ENCODE assay signal across 9 cellular contexts in the genomic region with DNA sequence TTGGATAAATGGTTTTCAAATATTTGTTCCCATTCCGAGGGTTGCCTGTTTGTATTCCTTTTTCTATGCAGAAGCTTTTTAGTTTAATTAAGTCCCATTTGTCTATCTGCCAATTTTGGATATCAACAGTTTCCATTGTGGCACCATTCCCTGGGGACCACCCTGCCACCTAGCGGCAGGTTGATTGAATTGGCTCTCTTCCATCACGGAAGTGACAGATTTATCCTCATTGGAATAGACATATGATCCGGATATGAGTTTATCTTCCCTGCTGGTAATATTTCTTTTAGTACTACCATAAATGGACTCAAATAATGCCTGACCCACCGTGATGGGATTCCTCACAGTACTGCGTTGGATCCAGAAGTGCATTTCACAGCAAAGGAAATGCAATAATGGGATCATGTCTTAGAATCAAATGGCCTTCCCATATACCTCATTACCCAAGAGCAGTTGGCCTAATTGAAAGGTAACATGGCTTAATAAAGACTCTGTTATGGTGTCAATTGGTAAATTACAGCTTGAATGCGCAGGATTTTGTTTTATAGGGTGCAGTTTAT.
A peak's percentile ranks its signal among the peaks of the same experiment; 100 is the strongest.
DNase-seq lines count a peak whose midpoint lies in the region; ATAC-seq and TF ChIP-seq lines count a peak whose summit lies in the region.
"Had no signal": no experiment of that assay in that cellular context is flagged by ENCODE, and none has a peak within 500 bp of the region (broad histone marks: within the 10 kb centered on the region; RNA-seq: fewer than 3 reads in every experiment).

No MANE protein-coding gene starts in this region.

- H3K27ac Mint-ChIP-seq in activated CD4-positive, alpha-beta T cell treated with anti-CD3 and anti-CD28 coated beads, Interleukin-2, amount 10 ng/mL, durations not matched to agents 24 days and 14 days = no peak overlapping the region

- CTCF ChIA-PET in Panc1 (lab: Charles Lee) = no interaction called here

- no peak overlapping the region for H3K4me3 Mint-ChIP-seq in activated CD4-positive, alpha-beta T cell treated with anti-CD3 and anti-CD28 coated beads, Interleukin-2, amount 10 ng/mL, durations not matched to agents 24 days and 14 days

- intact Hi-C loops in Panc1 (cut with micrococcal nuclease; ENCODE audit: unreplicated experiment) = no loop called here
- intact Hi-C loops in activated CD4-positive, alpha-beta T cell treated with anti-CD3 and anti-CD28 coated beads, Interleukin-2, amount 10 ng/mL, durations not matched to agents 24 days and 14 days (cut with micrococcal nuclease) = no loop called here

- H3K9me3 ChIP-seq in Panc1 (ENCODE audit: control insufficient read depth, insufficient read depth, low read depth, low read length) = no peaks in the 10 kb centered on the region

- POLR2A ChIA-PET in Panc1 (lab: Charles Lee) = no interaction called here

- H3K4me3 ChIP-seq in Panc1 (ENCODE audit: low read depth in 2 of 2, low read length in 2 of 2) = no peak overlapping the region
- no peak overlapping the region for H3K4me3 ChIP-seq in foreskin fibroblast (ENCODE audit: low read depth in 1 of 2, low read length in 2 of 2)

- H3K36me3 Mint-ChIP-seq in activated CD4-positive, alpha-beta T cell treated with anti-CD3 and anti-CD28 coated beads, Interleukin-2, amount 10 ng/mL, durations not matched to agents 24 days and 14 days (ENCODE audit: low read depth) = no peaks in the 10 kb centered on the region

- H3K36me3 ChIP-seq in Panc1 (ENCODE audit: control insufficient read depth, insufficient read depth, low read length) = no peaks in the 10 kb centered on the region

- BruUV-seq in Panc1 (replicated peaks; lab: Mats Ljungman, UMichigan) = no TSS peak

- no peaks in the 10 kb centered on the region for H3K27me3 Mint-ChIP-seq in activated CD4-positive, alpha-beta T cell treated with anti-CD3 and anti-CD28 coated beads, Interleukin-2, amount 10 ng/mL, durations not matched to agents 24 days and 14 days

- DNase-seq in NCI-H1436 (lab: John Stamatoyannopoulos, UW) (peak; percentile 43), NCI-H1436 treated with DMSO at 0.1 percent for 48 hours (lab: John Stamatoyannopoulos, UW) (no peak), HuH-7 (ENCODE audit: low spot score) (peak; percentile 34), Panc1 (ENCODE audit: low read depth, low spot score) (no peak), foreskin fibroblast (peak in 1 of 2 donors; percentile 4), superior temporal gyrus (ENCODE audit: extremely low spot score) (peak; percentile 69)
- DNase-seq in activated CD4-positive, alpha-beta T cell treated with anti-CD3 and anti-CD28 coated beads, Interleukin-2, amount 10 ng/mL, durations not matched to agents 24 days and 14 days = no peak

- no peak for ATAC-seq in Panc1
- ATAC-seq in HG03097 (IDR thresholded peaks at IDR 0.05; ENCODE audit: low FRiP score, unreplicated experiment) = no peak
- ATAC-seq: right cardiac atrium had no signal

- H3K4me1 ChIP-seq in Panc1 (ENCODE audit: control insufficient read depth, insufficient read depth, low read length) = no peaks in the 10 kb centered on the region

- no peak overlapping the region for H3K27ac ChIP-seq in Panc1 (ENCODE audit: low read length)

- no peaks in the 10 kb centered on the region for H3K9me3 Mint-ChIP-seq in activated CD4-positive, alpha-beta T cell treated with anti-CD3 and anti-CD28 coated beads, Interleukin-2, amount 10 ng/mL, durations not matched to agents 24 days and 14 days

- no peaks in the 10 kb centered on the region for H3K27me3 ChIP-seq in Panc1 (ENCODE audit: control insufficient read depth, insufficient read depth, low read length)

- H3K4me1 Mint-ChIP-seq in activated CD4-positive, alpha-beta T cell treated with anti-CD3 and anti-CD28 coated beads, Interleukin-2, amount 10 ng/mL, durations not matched to agents 24 days and 14 days = no peaks in the 10 kb centered on the region

- in situ Hi-C loops in Panc1 (cut with HindIII; ENCODE audit: low pct_unique_long_range_greater_than_20kb, low sequenced_read_pairs) = no loop called here

- TF ChIP-seq CTCF in Panc1 (IDR thresholded peaks at IDR 0.05) = peak; percentile 67
- peak; percentile 44 for TF ChIP-seq CTCF in foreskin fibroblast (IDR thresholded peaks at IDR 0.05; ENCODE audit: low read depth, low read length)

Comparison
In these comparisons a context has a peak if more than half of its experiments do, and no peak if none do; other contexts are left out.
1. DNase-seq: peak in NCI-H1436 (single experiment), HuH-7 (single experiment) and superior temporal gyrus (single experiment); none in NCI-H1436 treated with DMSO at 0.1 percent for 48 hours (single experiment), Panc1 (single experiment) and activated CD4-positive, alpha-beta T cell treated with anti-CD3 and anti-CD28 coated beads, Interleukin-2, amount 10 ng/mL, durations not matched to agents 24 days and 14 days (single experiment).